ENCODE assay signal across 18 cellular contexts in genomic region chr2:46565364-46565763, GRCh38. TPM values are rescaled to one million over a fixed set of nuclear protein-coding genes. Genes with fewer than 3 reads are reported as not detected.
DNase-seq lines count a peak whose midpoint lies in the region; ATAC-seq and TF ChIP-seq lines count a peak whose summit lies in the region.
"Had no signal": no experiment of that assay in that cellular context is flagged by ENCODE, and none has a peak within 500 bp of the region (broad histone marks: within the 10 kb centered on the region; RNA-seq: fewer than 3 reads in every experiment).

No MANE protein-coding gene starts in this region.

- H3K9ac ChIP-seq in BLaER1 treated with 17β-estradiol and CSF1 and Interleukin-3, amounts not matched to agents 10 nM and 100 nM, result no peak overlapping the region
- no peak overlapping the region; the same call in 1 of the 2 replicates for H3K9ac ChIP-seq in OCI-LY1 (ENCODE audit: low read length)

- peaks cover 0 to 24% of the 10 kb centered on the region in 2 donors for H3K36me3 Mint-ChIP-seq in naive B cell

- no peak for TF ChIP-seq CTCF in OCI-LY1 (IDR thresholded peaks at IDR 0.05; ENCODE audit: low read length)

- H3K27ac ChIP-seq in BLaER1 treated with 17β-estradiol and CSF1 and Interleukin-3, amounts not matched to agents 10 nM and 100 nM, result no peak overlapping the region
- peak overlapping the region; percentile 98 for H3K27ac ChIP-seq in OCI-LY1 (ENCODE audit: low read depth, low read length, poor library complexity, severe bottlenecking)
- H3K27ac ChIP-seq: 22Rv1, Peyer's patch had no signal

- H3K27me3 ChIP-seq in BLaER1 treated with 17β-estradiol and CSF1 and Interleukin-3, amounts not matched to agents 10 nM and 100 nM, result no peaks in the 10 kb centered on the region
- no peaks in the 10 kb centered on the region for H3K27me3 ChIP-seq in OCI-LY1 (ENCODE audit: insufficient read depth, low read length)
- H3K27me3 ChIP-seq: Peyer's patch had no signal

- no peak overlapping the region for H3K4me3 ChIP-seq in BLaER1 treated with 17β-estradiol and CSF1 and Interleukin-3, amounts not matched to agents 10 nM and 100 nM
- H3K4me3 ChIP-seq in OCI-LY1 (ENCODE audit: low read depth, low read length, poor library complexity, severe bottlenecking), result peak overlapping the region; percentile 21
- H3K4me3 ChIP-seq: Peyer's patch had no signal

- peaks cover 0 to 79% (median 41%) of the 10 kb centered on the region in 11 experiments; a peak in 17 of 22 replicates for H3K36me3 ChIP-seq in BLaER1 treated with 17β-estradiol and CSF1 and Interleukin-3, amounts not matched to agents 10 nM and 100 nM
- H3K36me3 ChIP-seq in OCI-LY1 (ENCODE audit: insufficient read depth, low read length), result peaks cover 11% of the 10 kb centered on the region; the same call in 1 of the 2 replicates
- H3K36me3 ChIP-seq: Peyer's patch had no signal

- peaks cover 83 to 96% (median 90%) of the 10 kb centered on the region in 3 donors for H3K4me1 Mint-ChIP-seq in naive B cell

- DNase-seq in DMS 273 (lab: John Stamatoyannopoulos, UW; ENCODE audit: unreplicated experiment) (peak; percentile 10), DMS 273 treated with DMSO at 0.1 percent for 48 hours (lab: John Stamatoyannopoulos, UW) (no peak), naive B cell (no peak), NCI-H774 (lab: John Stamatoyannopoulos, UW) (no peak), 8988T (no peak)
- DNase-seq: DND-41, Kasumi-1, MV-4-11, NCI-H1436 treated with DMSO at 0.1 percent for 48 hours, NCI-H2081, NCI-H345, NCI-H526 treated with DMSO at 0.1 percent for 48 hours, Peyer's patch, SIG-M5 had no signal

- peaks cover 84 to 94% (median 91%) of the 10 kb centered on the region in 10 experiments for H3K4me1 ChIP-seq in BLaER1 treated with 17β-estradiol and CSF1 and Interleukin-3, amounts not matched to agents 10 nM and 100 nM
- H3K4me1 ChIP-seq in OCI-LY1 (ENCODE audit: insufficient read depth, low read length, severe bottlenecking), result peaks cover 93% of the 10 kb centered on the region

- H3K4me3 Mint-ChIP-seq in naive B cell, result peak overlapping the region in 7 of 8 donors; percentile 36 to 85 (median 73)

- H3F3A ChIP-seq in OCI-LY1 (ENCODE audit: insufficient read depth, low read length), result peaks cover 14% of the 10 kb centered on the region; the same call in 1 of the 2 replicates

- H3K9me3 ChIP-seq in BLaER1 treated with 17β-estradiol and CSF1 and Interleukin-3, amounts not matched to agents 10 nM and 100 nM (replicated peaks in 1 of 11), result no peaks in the 10 kb centered on the region
- H3K9me3 ChIP-seq in OCI-LY1 (ENCODE audit: low read length), result no peaks in the 10 kb centered on the region
- H3K9me3 ChIP-seq: Peyer's patch had no signal

- no peaks in the 10 kb centered on the region for H3K27me3 Mint-ChIP-seq in naive B cell

- H3K27ac Mint-ChIP-seq in naive B cell, result peak overlapping the region; percentile 54 to 99 (median 94)

- no peak overlapping the region for H2AFZ ChIP-seq in OCI-LY1 (ENCODE audit: low read length)

- peaks cover 0 to 2% (median 0%) of the 10 kb centered on the region in 7 donors for H3K9me3 Mint-ChIP-seq in naive B cell

- no peak for ATAC-seq in naive B cell (ENCODE audit: low read depth in 2 of 2)
- no peak for ATAC-seq in GM18909 (IDR thresholded peaks at IDR 0.05; ENCODE audit: poor library complexity, unreplicated experiment)

- H4K20me1 ChIP-seq in BLaER1 treated with 17β-estradiol and CSF1 and Interleukin-3, amounts not matched to agents 10 nM and 100 nM, result peaks cover 4 to 100% (median 63%) of the 10 kb centered on the region in 11 experiments; a peak in 18 of 22 replicates
- H4K20me1 ChIP-seq in OCI-LY1 (ENCODE audit: insufficient read depth, low read length), result no peaks in the 10 kb centered on the region

- H3K4me2 ChIP-seq in BLaER1 treated with 17β-estradiol and CSF1 and Interleukin-3, amounts not matched to agents 10 nM and 100 nM, result peak overlapping the region; percentile 16 to 93 (median 47); a peak in 19 of 22 replicates
- H3K4me2 ChIP-seq in OCI-LY1 (ENCODE audit: low read length), result peak overlapping the region; percentile 44

- no peaks in the 10 kb centered on the region for H3K9me2 ChIP-seq in OCI-LY1 (ENCODE audit: low read depth, low read length)

- peaks cover 7% of the 10 kb centered on the region for H3K79me2 ChIP-seq in OCI-LY1 (ENCODE audit: insufficient read depth, low read length)

RNA-seq across cellular contexts. Expression of gene ATP6V1E2, which starts 23.0 kb away (rescaled TPM):
- 10 to 100 TPM in 1 of 6 donors, 1 to 10 TPM in 4, under 1 TPM in 1; 0.82 to 10.8 (median 7.9) TPM for polyA plus RNA-seq in naive B cell (ENCODE audit: low read depth in 6 of 6)

RNA-seq across cellular contexts. Expression of gene RHOQ, which starts 23.1 kb away (rescaled TPM):
- polyA plus RNA-seq in naive B cell (ENCODE audit: low read depth in 6 of 6), result 10 to 100 TPM in 5 of 6 donors, 1 to 10 TPM in 1; 8.5 to 21.7 (median 13.9) TPM

RNA-seq across cellular contexts. Expression of gene PIGF, which starts 51.5 kb away (rescaled TPM):
- polyA plus RNA-seq in naive B cell (ENCODE audit: low read depth in 6 of 6), result 10 to 100 TPM; 17.0 to 36.1 (median 22.7) TPM

RNA-seq across cellular contexts. Expression of gene CRIPT, which starts 51.7 kb away (rescaled TPM):
- 10 to 100 TPM in 4 of 6 donors, 1 to 10 TPM in 2; 4.5 to 13.5 (median 10.4) TPM for polyA plus RNA-seq in naive B cell (ENCODE audit: low read depth in 6 of 6)
